35 cellular contexts compared by ENCODE assay signal in genomic region chr11:4063348-4063747, GRCh38.
"Had no signal": no experiment of that assay in that cellular context is flagged by ENCODE, and none has a peak within 500 bp of the region (broad histone marks: within the 10 kb centered on the region; RNA-seq: fewer than 3 reads in every experiment).

No MANE protein-coding gene starts in this region.

- H3K27me3 Mint-ChIP-seq: activated CD4-positive, alpha-beta memory T cell treated with anti-CD3 and anti-CD28 coated beads for 36 hours; activated CD4-positive, alpha-beta T cell treated with anti-CD3 and anti-CD28 coated beads, Interleukin-2, amount 10 ng/mL, durations not matched to agents 24 days and 14 days; activated T-helper 17 cell treated with anti-CD3 and anti-CD28 coated beads, Interleukin-2, amount 50 U/mL, for 72 hours; progenitor cell of endocrine pancreas; stimulated activated naive B cell treated with anti-CD40 and anti-IgM and Interleukin-4, amounts not matched to agents 10 μg/mL and 1 μg/mL and 100 μg/mL, for 72 hours; type B pancreatic cell had no signal

- H3K27me3 ChIP-seq: breast epithelium, esophagus muscularis mucosa, left lung, neutrophil, ovary, stomach, suprapubic skin, uterus had no signal

- H3K9me3 Mint-ChIP-seq: activated CD4-positive, alpha-beta memory T cell treated with anti-CD3 and anti-CD28 coated beads for 36 hours; activated CD4-positive, alpha-beta T cell treated with anti-CD3 and anti-CD28 coated beads, Interleukin-2, amount 10 ng/mL, durations not matched to agents 24 days and 14 days; activated T-cell treated with anti-CD3 and anti-CD28 coated beads, Interleukin-2, amount 50 U/mL, for 4 hours; activated T-helper 17 cell treated with anti-CD3 and anti-CD28 coated beads, Interleukin-2, amount 50 U/mL, for 72 hours; immature natural killer cell; nephron progenitor cell; stimulated activated naive B cell treated with anti-CD40 and anti-IgM and Interleukin-4, amounts not matched to agents 10 μg/mL and 1 μg/mL and 100 μg/mL, for 72 hours; T-helper 1 cell treated with Interleukin-12 subunit alpha and Interleukin-12 subunit beta and Interleukin-4 antibody, amounts not matched to agents 30 μg/mL and 1 μg/mL, for 36 hours; type B pancreatic cell had no signal

- ATAC-seq: activated T-cell treated with anti-CD3 and anti-CD28 coated beads, Interleukin-2, amount 50 U/mL, for 4 hours; activated T-helper 17 cell treated with anti-CD3 and anti-CD28 coated beads, Interleukin-2, amount 50 U/mL, for 72 hours; left lung; lower lobe of right lung; sciatic nerve; stimulated activated naive B cell treated with anti-CD40 and anti-IgM and Interleukin-4, amounts not matched to agents 10 μg/mL and 1 μg/mL and 100 μg/mL, for 72 hours had no signal

- H3K4me3 Mint-ChIP-seq: activated CD4-positive, alpha-beta memory T cell treated with anti-CD3 and anti-CD28 coated beads for 36 hours; activated CD4-positive, alpha-beta T cell treated with anti-CD3 and anti-CD28 coated beads, Interleukin-2, amount 10 ng/mL, durations not matched to agents 24 days and 14 days; activated T-cell treated with anti-CD3 and anti-CD28 coated beads, Interleukin-2, amount 50 U/mL, for 4 hours; activated T-helper 17 cell treated with anti-CD3 and anti-CD28 coated beads, Interleukin-2, amount 50 U/mL, for 72 hours; immature natural killer cell; nephron progenitor cell; stimulated activated naive B cell treated with anti-CD40 and anti-IgM and Interleukin-4, amounts not matched to agents 10 μg/mL and 1 μg/mL and 100 μg/mL, for 72 hours; T-helper 1 cell treated with Interleukin-12 subunit alpha and Interleukin-12 subunit beta and Interleukin-4 antibody, amounts not matched to agents 30 μg/mL and 1 μg/mL, for 36 hours; type B pancreatic cell had no signal

- H3K9me3 ChIP-seq: breast epithelium, esophagus muscularis mucosa, left lung, lower lobe of right lung, neutrophil, ovary, stomach, suprapubic skin, uterus had no signal

- H3K27ac Mint-ChIP-seq: activated CD4-positive, alpha-beta T cell treated with anti-CD3 and anti-CD28 coated beads, Interleukin-2, amount 10 ng/mL, durations not matched to agents 24 days and 14 days; progenitor cell of endocrine pancreas; stimulated activated naive B cell treated with anti-CD40 and anti-IgM and Interleukin-4, amounts not matched to agents 10 μg/mL and 1 μg/mL and 100 μg/mL, for 72 hours; T-helper 1 cell treated with Interleukin-12 subunit alpha and Interleukin-12 subunit beta and Interleukin-4 antibody, amounts not matched to agents 30 μg/mL and 1 μg/mL, for 36 hours; type B pancreatic cell had no signal

- H3K36me3 ChIP-seq: breast epithelium, ovary had no signal

- H3K4me1 ChIP-seq: breast epithelium had no signal

- H3K4me3 ChIP-seq: breast epithelium, esophagus muscularis mucosa, left lung, lower lobe of right lung, ovary, smooth muscle cell, stomach, suprapubic skin, uterus had no signal

- DNase-seq: activated CD4-positive, alpha-beta memory T cell treated with anti-CD3 and anti-CD28 coated beads for 36 hours; activated CD4-positive, alpha-beta T cell treated with anti-CD3 and anti-CD28 coated beads, Interleukin-2, amount 10 ng/mL, durations not matched to agents 24 days and 14 days; activated CD4-positive, CD25-positive, alpha-beta regulatory T cell treated with anti-CD3 and anti-CD28 coated beads, Interleukin-2, amount 50 U/mL, for 72 hours; activated CD8-positive, alpha-beta memory T cell treated with anti-CD3 and anti-CD28 coated beads, Interleukin-2, amount 50 U/mL, for 48 hours; activated gamma-delta T cell treated with Interleukin-2 at 50 U/mL for 16 hours; activated naive CD4-positive, alpha-beta T cell treated with anti-CD3 and anti-CD28 coated beads, Interleukin-2, amount 50 U/mL, for 16 hours; activated T-cell treated with anti-CD3 and anti-CD28 coated beads, Interleukin-2, amount 50 U/mL, for 4 hours; amniotic stem cell; central memory CD4-positive, alpha-beta T cell; dermis blood vessel endothelial cell; effector CD4-positive, alpha-beta T cell; foreskin melanocyte; hypothalamus; immature natural killer cell; left lung; lower lobe of right lung; mesendoderm; nephron progenitor cell; ovary; retina; stimulated activated CD4-positive, alpha-beta T cell treated with anti-CD3 and anti-CD28 coated beads, Interleukin-1b, Interleukin-23, amount 100 ng/mL, for 48 hours; stimulated activated naive B cell treated with anti-CD40 and anti-IgM and Interleukin-4, amounts not matched to agents 10 μg/mL and 1 μg/mL and 100 μg/mL, for 72 hours; stomach; SW 1271; uterus had no signal

- H3K27ac ChIP-seq: breast epithelium, left lung, lower lobe of right lung, neutrophil, ovary, stomach, suprapubic skin, uterus had no signal
